Comparison of ENCODE assay signal across 21 cellular contexts in the genomic region with DNA sequence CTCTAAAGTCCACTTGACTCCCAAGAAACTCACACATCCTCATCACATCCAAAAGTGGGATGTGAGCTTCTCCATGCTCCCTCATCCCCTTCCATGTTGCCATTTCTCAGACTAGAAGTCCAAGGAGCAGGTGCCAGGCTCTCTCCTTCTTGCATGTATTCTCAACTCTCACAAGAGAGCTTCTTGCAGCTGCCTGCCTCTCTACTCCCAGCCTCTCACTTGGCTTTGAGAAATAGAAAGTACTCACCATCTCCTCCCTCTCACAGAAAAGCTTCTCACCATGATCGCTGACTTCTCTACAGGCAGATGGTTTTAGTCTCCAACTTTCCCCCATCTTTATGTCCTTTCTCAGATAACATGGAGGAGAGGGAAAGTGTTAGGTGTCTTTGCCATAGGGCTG.
"Had no signal": no experiment of that assay in that cellular context is flagged by ENCODE, and none has a peak within 500 bp of the region (broad histone marks: within the 10 kb centered on the region; RNA-seq: fewer than 3 reads in every experiment).

No MANE protein-coding gene starts in this region.

- H3K36me3 ChIP-seq: colonic mucosa, neural progenitor cell, prostate gland, right lobe of liver, suprapubic skin, thyroid gland, upper lobe of right lung had no signal

- H3K79me2 ChIP-seq: hepatocyte, parathyroid adenoma had no signal

- H3K9me3 ChIP-seq: colonic mucosa, prostate gland, right lobe of liver, suprapubic skin, thyroid gland, upper lobe of right lung had no signal

- H3K27ac ChIP-seq: colonic mucosa, foreskin keratinocyte, hepatocyte, neural progenitor cell, parathyroid adenoma, prostate gland, right lobe of liver, suprapubic skin, upper lobe of right lung had no signal

- H3K4me1 ChIP-seq: colonic mucosa, neural progenitor cell, parathyroid adenoma, prostate gland, right lobe of liver had no signal

- H3K27me3 ChIP-seq: colonic mucosa, foreskin keratinocyte, hepatocyte, neural progenitor cell, right lobe of liver, suprapubic skin, thyroid gland, upper lobe of right lung had no signal

- ATAC-seq: foreskin keratinocyte; left colon; natural killer cell; right lobe of liver; stimulated activated effector memory CD8-positive, alpha-beta T cell treated with anti-CD3 and anti-CD28 coated beads, Interleukin-12 subunit alpha, Interleukin-12 subunit beta, amount 100 ng/mL, for 72 hours; stimulated activated naive CD8-positive, alpha-beta T cell treated with anti-CD3 and anti-CD28 coated beads, Interleukin-15, Interleukin-2, amounts not matched to agents 100 U/mL and 50 U/mL, for 24 hours; upper lobe of right lung had no signal

- DNase-seq: cerebellar nuclear complex; colonic mucosa; effector CD4-positive, alpha-beta T cell; endodermal cell; erythroblast; foreskin keratinocyte; left colon; natural killer cell; nucleus accumbens; right lobe of liver; stimulated activated CD4-positive, alpha-beta T cell treated with anti-CD3 and anti-CD28 coated beads, Interleukin-4, amount 100 ng/mL, for 1 hour; stimulated activated CD8-positive, alpha-beta memory T cell treated with anti-CD3 and anti-CD28 coated beads, Interleukin-4, amount 100 ng/mL, for 48 hours; stimulated activated naive CD8-positive, alpha-beta T cell treated with anti-CD3 and anti-CD28 coated beads, Interleukin-15, Interleukin-2, amounts not matched to agents 100 U/mL and 50 U/mL, for 24 hours; thyroid gland; upper lobe of right lung had no signal

- H3K4me2 ChIP-seq: hepatocyte, neural progenitor cell had no signal

- H3K4me3 ChIP-seq: colonic mucosa, hepatocyte, neural progenitor cell, prostate gland, right lobe of liver, suprapubic skin, thyroid gland, upper lobe of right lung had no signal

- H2AFZ ChIP-seq: hepatocyte, neural progenitor cell, parathyroid adenoma had no signal
